ENCODE assay signal across 9 cellular contexts in genomic region chr10:3757638-3758490, GRCh38. TPM values are rescaled to one million over a fixed set of nuclear protein-coding genes. Genes with fewer than 3 reads are reported as not detected.
DNase-seq lines count a peak whose midpoint lies in the region; ATAC-seq and TF ChIP-seq lines count a peak whose summit lies in the region.
"Had no signal": no experiment of that assay in that cellular context is flagged by ENCODE, and none has a peak within 500 bp of the region (broad histone marks: within the 10 kb centered on the region; RNA-seq: fewer than 3 reads in every experiment).

No MANE protein-coding gene starts in this region.

- TF ChIP-seq CTCF in omental fat pad (IDR thresholded peaks at IDR 0.05): no peak

- peaks cover 65% of the 10 kb centered on the region for H3K4me1 ChIP-seq in CD4-positive, CD25-positive, alpha-beta regulatory T cell (ENCODE audit: control insufficient read depth, insufficient read depth, low read length, poor library complexity, severe bottlenecking)

- peak overlapping the region; percentile 81 to 100 (median 89) for H3K27ac Mint-ChIP-seq in CD4-positive, CD25-positive, alpha-beta regulatory T cell

- no peaks in the 10 kb centered on the region for H3K27me3 ChIP-seq in CD4-positive, CD25-positive, alpha-beta regulatory T cell (ENCODE audit: control insufficient read depth, insufficient read depth, low read length)

- peak overlapping the region; percentile 58 for H3K4me3 ChIP-seq in CD4-positive, CD25-positive, alpha-beta regulatory T cell (ENCODE audit: low read depth, low read length)

- H3K9me3 ChIP-seq in CD4-positive, CD25-positive, alpha-beta regulatory T cell (ENCODE audit: control insufficient read depth in 2 of 2, low read length in 2 of 2): no peaks in the 10 kb centered on the region

- no peaks in the 10 kb centered on the region for H3K36me3 ChIP-seq in CD4-positive, CD25-positive, alpha-beta regulatory T cell (ENCODE audit: control insufficient read depth, insufficient read depth, low read length)

- H3K36me3 Mint-ChIP-seq in CD4-positive, CD25-positive, alpha-beta regulatory T cell: no peaks in the 10 kb centered on the region

- H3K4me3 Mint-ChIP-seq in CD4-positive, CD25-positive, alpha-beta regulatory T cell: peak overlapping the region; percentile 61 to 80 (median 80)

- no peaks in the 10 kb centered on the region for H3K27me3 Mint-ChIP-seq in CD4-positive, CD25-positive, alpha-beta regulatory T cell

- DNase-seq in CD4-positive, CD25-positive, alpha-beta regulatory T cell: peak; percentile 27 to 93 (median 46)
- peak; percentile 89 for DNase-seq in activated effector memory CD4-positive, alpha-beta T cell treated with anti-CD3 and anti-CD28 coated beads, Interleukin-2, amount 50 U/mL, for 16 hours
- DNase-seq in omental fat pad (ENCODE audit: low spot score): no peak
- DNase-seq in DMS53 (lab: John Stamatoyannopoulos, UW): no peak
- no peak for DNase-seq in occipital lobe (lab: John Stamatoyannopoulos, UW)
- no peak for DNase-seq in HuH-7.5 (ENCODE audit: low spot score)

- peak; percentile 80 to 84 for ATAC-seq in CD4-positive, CD25-positive, alpha-beta regulatory T cell (ENCODE audit: low read depth in 2 of 2)
- ATAC-seq in GM21360 (IDR thresholded peaks at IDR 0.05; ENCODE audit: unreplicated experiment) (peak; percentile 75), HG03558 (IDR thresholded peaks at IDR 0.05; ENCODE audit: extremely low read depth, unreplicated experiment) (peak; percentile 67), omental fat pad (ENCODE audit: low FRiP score) (peak; percentile 29)

- peak overlapping the region; percentile 84 for H3K27ac ChIP-seq in CD4-positive, CD25-positive, alpha-beta regulatory T cell (ENCODE audit: insufficient read depth, low read length, poor library complexity, severe bottlenecking)
- H3K27ac ChIP-seq: C4-2B had no signal

- H3K9me3 Mint-ChIP-seq in CD4-positive, CD25-positive, alpha-beta regulatory T cell: peaks cover 0 to 1% (median 0%) of the 10 kb centered on the region in 7 donors

- H3K4me1 Mint-ChIP-seq in CD4-positive, CD25-positive, alpha-beta regulatory T cell: peaks cover 30 to 73% (median 56%) of the 10 kb centered on the region in 4 donors

RNA-seq across cellular contexts. Expression of gene KLF6, which starts 27.1 kb away (rescaled TPM):
- total RNA-seq in CD4-positive, CD25-positive, alpha-beta regulatory T cell: 1,887 TPM
- 100 to 1,000 TPM; 630 to 812 (median 656) TPM for polyA plus RNA-seq in CD4-positive, CD25-positive, alpha-beta regulatory T cell
- total RNA-seq in omental fat pad: 100 to 1,000 TPM; 185 to 404 (median 276) TPM
- 91.9 TPM for total RNA-seq in occipital lobe

Comparison
In these comparisons a context has a peak if more than half of its experiments do, and no peak if none do; other contexts are left out.
1. ATAC-seq: peak in every context shown above with its lines; median percentile 82 in CD4-positive, CD25-positive, alpha-beta regulatory T cell; 75 in GM21360; 67 in HG03558; 29 in omental fat pad.
2. DNase-seq: peak in CD4-positive, CD25-positive, alpha-beta regulatory T cell (3 of 3) and activated effector memory CD4-positive, alpha-beta T cell treated with anti-CD3 and anti-CD28 coated beads, Interleukin-2, amount 50 U/mL, for 16 hours (single experiment); none in omental fat pad (single experiment), DMS53 (single experiment), occipital lobe (single experiment) and HuH-7.5 (single experiment).